In the genomic region with DNA sequence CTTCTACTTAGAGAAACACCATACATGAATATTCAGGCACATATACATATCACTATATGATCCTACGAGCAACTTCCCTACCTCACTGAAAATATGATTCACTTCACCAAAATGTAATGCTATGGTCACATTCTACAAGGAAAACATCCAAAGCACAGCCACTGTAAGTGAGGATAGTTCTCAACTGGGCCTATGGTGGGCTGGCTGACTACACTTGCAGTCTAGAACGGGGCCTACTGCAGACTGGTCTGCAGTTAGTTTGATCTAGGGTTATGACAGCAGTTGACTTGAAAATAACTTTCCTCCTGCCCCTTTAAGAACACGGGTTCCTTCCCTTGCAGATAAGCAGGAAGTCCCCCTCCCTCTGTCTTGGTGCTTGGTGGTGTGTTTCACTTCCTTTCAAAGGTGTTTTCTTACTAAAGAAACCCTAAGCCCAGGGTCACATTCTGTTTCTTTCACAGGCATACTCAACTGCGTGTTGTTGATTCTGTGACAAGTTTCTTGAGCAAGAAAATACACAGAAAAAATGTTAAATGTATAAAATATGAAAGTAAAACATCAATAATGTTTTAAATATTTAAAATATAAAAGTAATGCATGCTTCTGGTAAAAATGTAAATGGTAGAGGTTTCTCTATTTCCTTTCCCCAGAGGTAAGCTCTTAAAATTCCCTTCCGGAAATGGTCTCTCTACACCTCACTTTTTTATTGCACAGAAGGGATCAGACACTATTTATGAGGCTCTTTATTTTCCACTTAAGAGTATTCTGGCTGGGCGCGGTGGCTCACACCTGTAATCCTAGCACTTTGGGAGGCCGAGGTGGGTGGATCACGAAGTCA, we compare ENCODE assay signal across 2 cellular contexts.
TF ChIP-seq lines count a peak whose summit lies in the region.

No MANE protein-coding gene starts in this region.

TF ChIP-seq in IMR-90, 13 proteins besides CTCF, POLR2A, EP300 and RAD21:
- TF ChIP-seq MAZ (IDR thresholded peaks at IDR 0.05; ENCODE audit: borderline replicate concordance, low read depth, low read length) (no peak), RCOR1 (IDR thresholded peaks at IDR 0.05; ENCODE audit: insufficient replicate concordance, low read length) (no peak)
TF ChIP-seq in IMR-90: peak in this region for 0.

TF ChIP-seq in endothelial cell of umbilical vein, 7 proteins besides CTCF, POLR2A, EP300 and RAD21:
- TF ChIP-seq FOS (IDR thresholded peaks at IDR 0.05; ENCODE audit: borderline replicate concordance, insufficient read depth, low read length) (no peak), GATA2 (IDR thresholded peaks at IDR 0.05; ENCODE audit: insufficient read depth, insufficient read length, low read depth, low read length) (peak; percentile 46)
